ENCODE assay signal across 1 cellular context in the genomic region with DNA sequence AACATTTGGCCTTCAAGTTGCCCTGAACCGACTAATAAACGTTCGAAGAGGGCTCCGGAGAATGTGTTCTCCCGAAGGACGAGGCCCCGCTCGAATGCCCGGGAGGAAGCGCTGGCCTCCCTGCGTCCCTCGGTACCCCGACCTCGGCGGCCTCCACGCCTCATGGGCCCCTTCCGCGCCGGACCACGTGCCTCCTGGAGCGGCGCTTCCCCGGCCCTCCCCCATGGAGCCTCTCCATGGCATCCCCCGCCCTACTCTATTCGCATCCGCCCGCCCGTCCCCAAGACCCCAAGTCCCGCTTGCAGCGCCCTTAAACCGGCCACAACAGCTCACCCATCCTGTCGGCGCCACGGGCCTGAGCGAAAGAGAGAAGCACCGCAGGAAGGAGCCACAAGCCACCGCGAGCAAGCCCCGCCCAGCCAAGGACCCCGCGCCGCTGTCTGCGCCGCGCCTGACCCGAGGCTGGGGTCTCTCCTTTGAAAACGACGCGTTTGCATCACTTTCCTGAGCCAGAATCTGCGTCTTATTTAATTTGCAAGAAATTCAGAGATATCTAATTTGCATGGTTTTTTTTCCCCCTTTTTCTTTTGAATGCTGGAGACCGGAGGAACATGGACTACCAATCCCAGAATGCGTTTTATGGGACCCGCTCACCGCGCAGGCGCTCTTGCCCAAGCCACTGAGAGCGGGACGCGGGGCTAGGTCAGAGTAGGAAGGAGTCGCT.
TF ChIP-seq lines count a peak whose summit lies in the region.

Gene RPS23, minus strand, starts transcription at position 368 of the 724 bp plus-strand sequence. Its CDS starts 31 bp downstream, at position 337.

TF ChIP-seq in K562, 482 proteins besides CTCF, POLR2A, EP300 and RAD21 (continued from another document and continues in another):
- TF ChIP-seq, protein P1, sequence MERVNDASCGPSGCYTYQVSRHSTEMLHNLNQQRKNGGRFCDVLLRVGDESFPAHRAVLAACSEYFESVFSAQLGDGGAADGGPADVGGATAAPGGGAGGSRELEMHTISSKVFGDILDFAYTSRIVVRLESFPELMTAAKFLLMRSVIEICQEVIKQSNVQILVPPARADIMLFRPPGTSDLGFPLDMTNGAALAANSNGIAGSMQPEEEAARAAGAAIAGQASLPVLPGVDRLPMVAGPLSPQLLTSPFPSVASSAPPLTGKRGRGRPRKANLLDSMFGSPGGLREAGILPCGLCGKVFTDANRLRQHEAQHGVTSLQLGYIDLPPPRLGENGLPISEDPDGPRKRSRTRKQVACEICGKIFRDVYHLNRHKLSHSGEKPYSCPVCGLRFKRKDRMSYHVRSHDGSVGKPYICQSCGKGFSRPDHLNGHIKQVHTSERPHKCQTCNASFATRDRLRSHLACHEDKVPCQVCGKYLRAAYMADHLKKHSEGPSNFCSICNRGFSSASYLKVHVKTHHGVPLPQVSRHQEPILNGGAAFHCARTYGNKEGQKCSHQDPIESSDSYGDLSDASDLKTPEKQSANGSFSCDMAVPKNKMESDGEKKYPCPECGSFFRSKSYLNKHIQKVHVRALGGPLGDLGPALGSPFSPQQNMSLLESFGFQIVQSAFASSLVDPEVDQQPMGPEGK (CRISPR knock-in tag; IDR thresholded peaks at IDR 0.05; ENCODE audit: borderline replicate concordance), result no peak
- TF ChIP-seq MXI1 (IDR thresholded peaks at IDR 0.05; ENCODE audit: low read depth, low read length) (no peak), ZNF263 (CRISPR knock-in tag; IDR thresholded peaks at IDR 0.05; ENCODE audit: borderline replicate concordance) (peak; percentile 64; the same call in 1 of the 2 replicates), ZNF583 (CRISPR knock-in tag; IDR thresholded peaks at IDR 0.05) (no peak), MCM2 (IDR thresholded peaks at IDR 0.05; ENCODE audit: low read depth) (no peak), ZNF143 (CRISPR knock-in tag; IDR thresholded peaks at IDR 0.05) (no peak), CEBPG (CRISPR knock-in tag; IDR thresholded peaks at IDR 0.05) (peak; percentile 17; the same call in 1 of the 2 replicates), CEBPG (tag; conservative IDR thresholded peaks at IDR 0.05 in 1 of 2, IDR thresholded peaks at IDR 0.05 in 1 of 2) (no peak), OTX1 (CRISPR knock-in tag; IDR thresholded peaks at IDR 0.05) (no peak), ZNF3 (CRISPR knock-in tag; IDR thresholded peaks at IDR 0.05) (no peak), SMARCC2 (IDR thresholded peaks at IDR 0.05; ENCODE audit: low read depth) (no peak), ESRRB (CRISPR knock-in tag; IDR thresholded peaks at IDR 0.05; ENCODE audit: borderline replicate concordance) (no peak), BHLHE40 (IDR thresholded peaks at IDR 0.05; ENCODE audit: low read length) (no peak), HNRNPH1 (optimal IDR thresholded peaks at IDR 0.05; ENCODE audit: low read depth, low read length) (no peak), SREBF1 (IDR thresholded peaks at IDR 0.05; ENCODE audit: borderline replicate concordance, low read depth, low read length) (no peak), ZNF79 (CRISPR knock-in tag; IDR thresholded peaks at IDR 0.05; ENCODE audit: low read depth) (0 out of 2 replicates have a peak, but pooled peaks have one; percentile 30), ELF2 (CRISPR knock-in tag; IDR thresholded peaks at IDR 0.05) (no peak), HSF4 (CRISPR knock-in tag; IDR thresholded peaks at IDR 0.05; ENCODE audit: borderline replicate concordance) (no peak), ARID2 (IDR thresholded peaks at IDR 0.05) (no peak), THRA (IDR thresholded peaks at IDR 0.05) (no peak), SIN3A (IDR thresholded peaks at IDR 0.05; ENCODE audit: borderline replicate concordance in 2 of 2, control insufficient read depth in 1 of 2, low read depth in 2 of 2, low read length in 2 of 2) (peak in 1 of 2 experiments; percentile 58; a peak in 1 of 4 replicates), ZNF239 (CRISPR knock-in tag; IDR thresholded peaks at IDR 0.05) (no peak), ZNF280B (CRISPR knock-in tag; IDR thresholded peaks at IDR 0.05) (no peak), HDGF (IDR thresholded peaks at IDR 0.05) (no peak), TRIM24 (IDR thresholded peaks at IDR 0.05) (no peak), ZNF24 (IDR thresholded peaks at IDR 0.05) (no peak), ZNF282 (CRISPR knock-in tag; IDR thresholded peaks at IDR 0.05) (no peak), ZNF766 (CRISPR knock-in tag; conservative IDR thresholded peaks at IDR 0.05) (no peak), RBM22 (IDR thresholded peaks at IDR 0.05; ENCODE audit: low read depth, low read length, poor library complexity, severe bottlenecking) (peak; percentile 75), CHCHD3 (CRISPR knock-in tag; IDR thresholded peaks at IDR 0.05) (no peak), ZNF696 (CRISPR knock-in tag; conservative IDR thresholded peaks at IDR 0.05) (no peak), FOXK1 (CRISPR knock-in tag; IDR thresholded peaks at IDR 0.05; ENCODE audit: borderline replicate concordance) (0 out of 2 replicates have a peak, but pooled peaks have one; percentile 14), NBN (IDR thresholded peaks at IDR 0.05; ENCODE audit: low read depth) (0 out of 2 replicates have a peak, but pooled peaks have one; percentile 9), MCM7 (IDR thresholded peaks at IDR 0.05) (no peak), KAT8 (IDR thresholded peaks at IDR 0.05; ENCODE audit: low read depth) (no peak), HMGN3 (IDR thresholded peaks at IDR 0.05; ENCODE audit: borderline replicate concordance, extremely low read depth, insufficient read length, low read depth, low read length) (no peak), GATAD2B (IDR thresholded peaks at IDR 0.05; ENCODE audit: borderline replicate concordance) (no peak), CBX5 (IDR thresholded peaks at IDR 0.05; ENCODE audit: borderline replicate concordance, low read depth) (no peak), ZC3H8 (IDR thresholded peaks at IDR 0.05) (no peak), ZNF224 (CRISPR knock-in tag; IDR thresholded peaks at IDR 0.05) (no peak; the same call in 1 of the 2 replicates), RBM25 (IDR thresholded peaks at IDR 0.05; ENCODE audit: low read depth, low read length, severe bottlenecking) (no peak), TCF7L2 (IDR thresholded peaks at IDR 0.05; ENCODE audit: low read depth, low read length) (no peak), KLF13 (tag; IDR thresholded peaks at IDR 0.05; ENCODE audit: borderline replicate concordance, low read depth) (no peak), MCM5 (IDR thresholded peaks at IDR 0.05; ENCODE audit: low read depth) (no peak), TFAM (CRISPR knock-in tag; conservative IDR thresholded peaks at IDR 0.05) (no peak), TAL1 (IDR thresholded peaks at IDR 0.05) (peak; percentile 34), ZKSCAN8 (CRISPR knock-in tag; IDR thresholded peaks at IDR 0.05) (no peak), ZNF311 (CRISPR knock-in tag; IDR thresholded peaks at IDR 0.05) (no peak), TOE1 (IDR thresholded peaks at IDR 0.05; ENCODE audit: borderline replicate concordance) (peak; percentile 11; the same call in 1 of the 2 replicates), TOE1 (CRISPR knock-in tag; IDR thresholded peaks at IDR 0.05; ENCODE audit: borderline replicate concordance, low read depth) (no peak), DPF2 (IDR thresholded peaks at IDR 0.05) (no peak), SMC3 (conservative IDR thresholded peaks at IDR 0.05; ENCODE audit: insufficient read depth, low read depth, low read length) (0 out of 2 replicates have a peak, but pooled peaks have one; percentile 15), JUNB (CRISPR knock-in tag; conservative IDR thresholded peaks at IDR 0.05) (no peak), IRF2 (CRISPR knock-in tag; IDR thresholded peaks at IDR 0.05) (no peak), ZNF507 (tag; conservative IDR thresholded peaks at IDR 0.05) (no peak)
- TF ChIP-seq, protein P2, sequence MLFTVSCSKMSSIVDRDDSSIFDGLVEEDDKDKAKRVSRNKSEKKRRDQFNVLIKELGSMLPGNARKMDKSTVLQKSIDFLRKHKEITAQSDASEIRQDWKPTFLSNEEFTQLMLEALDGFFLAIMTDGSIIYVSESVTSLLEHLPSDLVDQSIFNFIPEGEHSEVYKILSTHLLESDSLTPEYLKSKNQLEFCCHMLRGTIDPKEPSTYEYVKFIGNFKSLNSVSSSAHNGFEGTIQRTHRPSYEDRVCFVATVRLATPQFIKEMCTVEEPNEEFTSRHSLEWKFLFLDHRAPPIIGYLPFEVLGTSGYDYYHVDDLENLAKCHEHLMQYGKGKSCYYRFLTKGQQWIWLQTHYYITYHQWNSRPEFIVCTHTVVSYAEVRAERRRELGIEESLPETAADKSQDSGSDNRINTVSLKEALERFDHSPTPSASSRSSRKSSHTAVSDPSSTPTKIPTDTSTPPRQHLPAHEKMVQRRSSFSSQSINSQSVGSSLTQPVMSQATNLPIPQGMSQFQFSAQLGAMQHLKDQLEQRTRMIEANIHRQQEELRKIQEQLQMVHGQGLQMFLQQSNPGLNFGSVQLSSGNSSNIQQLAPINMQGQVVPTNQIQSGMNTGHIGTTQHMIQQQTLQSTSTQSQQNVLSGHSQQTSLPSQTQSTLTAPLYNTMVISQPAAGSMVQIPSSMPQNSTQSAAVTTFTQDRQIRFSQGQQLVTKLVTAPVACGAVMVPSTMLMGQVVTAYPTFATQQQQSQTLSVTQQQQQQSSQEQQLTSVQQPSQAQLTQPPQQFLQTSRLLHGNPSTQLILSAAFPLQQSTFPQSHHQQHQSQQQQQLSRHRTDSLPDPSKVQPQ (CRISPR knock-in tag; IDR thresholded peaks at IDR 0.05; ENCODE audit: borderline replicate concordance), result no peak
- TF ChIP-seq, protein P3, sequence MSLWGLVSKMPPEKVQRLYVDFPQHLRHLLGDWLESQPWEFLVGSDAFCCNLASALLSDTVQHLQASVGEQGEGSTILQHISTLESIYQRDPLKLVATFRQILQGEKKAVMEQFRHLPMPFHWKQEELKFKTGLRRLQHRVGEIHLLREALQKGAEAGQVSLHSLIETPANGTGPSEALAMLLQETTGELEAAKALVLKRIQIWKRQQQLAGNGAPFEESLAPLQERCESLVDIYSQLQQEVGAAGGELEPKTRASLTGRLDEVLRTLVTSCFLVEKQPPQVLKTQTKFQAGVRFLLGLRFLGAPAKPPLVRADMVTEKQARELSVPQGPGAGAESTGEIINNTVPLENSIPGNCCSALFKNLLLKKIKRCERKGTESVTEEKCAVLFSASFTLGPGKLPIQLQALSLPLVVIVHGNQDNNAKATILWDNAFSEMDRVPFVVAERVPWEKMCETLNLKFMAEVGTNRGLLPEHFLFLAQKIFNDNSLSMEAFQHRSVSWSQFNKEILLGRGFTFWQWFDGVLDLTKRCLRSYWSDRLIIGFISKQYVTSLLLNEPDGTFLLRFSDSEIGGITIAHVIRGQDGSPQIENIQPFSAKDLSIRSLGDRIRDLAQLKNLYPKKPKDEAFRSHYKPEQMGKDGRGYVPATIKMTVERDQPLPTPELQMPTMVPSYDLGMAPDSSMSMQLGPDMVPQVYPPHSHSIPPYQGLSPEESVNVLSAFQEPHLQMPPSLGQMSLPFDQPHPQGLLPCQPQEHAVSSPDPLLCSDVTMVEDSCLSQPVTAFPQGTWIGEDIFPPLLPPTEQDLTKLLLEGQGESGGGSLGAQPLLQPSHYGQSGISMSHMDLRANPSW (CRISPR knock-in tag; IDR thresholded peaks at IDR 0.05), result no peak
- TF ChIP-seq, protein P4, sequence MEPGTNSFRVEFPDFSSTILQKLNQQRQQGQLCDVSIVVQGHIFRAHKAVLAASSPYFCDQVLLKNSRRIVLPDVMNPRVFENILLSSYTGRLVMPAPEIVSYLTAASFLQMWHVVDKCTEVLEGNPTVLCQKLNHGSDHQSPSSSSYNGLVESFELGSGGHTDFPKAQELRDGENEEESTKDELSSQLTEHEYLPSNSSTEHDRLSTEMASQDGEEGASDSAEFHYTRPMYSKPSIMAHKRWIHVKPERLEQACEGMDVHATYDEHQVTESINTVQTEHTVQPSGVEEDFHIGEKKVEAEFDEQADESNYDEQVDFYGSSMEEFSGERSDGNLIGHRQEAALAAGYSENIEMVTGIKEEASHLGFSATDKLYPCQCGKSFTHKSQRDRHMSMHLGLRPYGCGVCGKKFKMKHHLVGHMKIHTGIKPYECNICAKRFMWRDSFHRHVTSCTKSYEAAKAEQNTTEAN (CRISPR knock-in tag; IDR thresholded peaks at IDR 0.05), result 0 out of 2 replicates have a peak, but pooled peaks have one; percentile 13
- TF ChIP-seq, protein P5, sequence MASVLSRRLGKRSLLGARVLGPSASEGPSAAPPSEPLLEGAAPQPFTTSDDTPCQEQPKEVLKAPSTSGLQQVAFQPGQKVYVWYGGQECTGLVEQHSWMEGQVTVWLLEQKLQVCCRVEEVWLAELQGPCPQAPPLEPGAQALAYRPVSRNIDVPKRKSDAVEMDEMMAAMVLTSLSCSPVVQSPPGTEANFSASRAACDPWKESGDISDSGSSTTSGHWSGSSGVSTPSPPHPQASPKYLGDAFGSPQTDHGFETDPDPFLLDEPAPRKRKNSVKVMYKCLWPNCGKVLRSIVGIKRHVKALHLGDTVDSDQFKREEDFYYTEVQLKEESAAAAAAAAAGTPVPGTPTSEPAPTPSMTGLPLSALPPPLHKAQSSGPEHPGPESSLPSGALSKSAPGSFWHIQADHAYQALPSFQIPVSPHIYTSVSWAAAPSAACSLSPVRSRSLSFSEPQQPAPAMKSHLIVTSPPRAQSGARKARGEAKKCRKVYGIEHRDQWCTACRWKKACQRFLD (CRISPR knock-in tag; IDR thresholded peaks at IDR 0.05), result peak; percentile 85
